In genomic region chr4:123096038-123096437, GRCh38 we compare ENCODE assay signal across 10 cellular contexts.
DNase-seq lines count a peak whose midpoint lies in the region; ATAC-seq, FAIRE-seq and TF ChIP-seq lines count a peak whose summit lies in the region.
"Had no signal": no experiment of that assay in that cellular context is flagged by ENCODE, and none has a peak within 500 bp of the region (broad histone marks: within the 10 kb centered on the region; RNA-seq: fewer than 3 reads in every experiment).

No MANE protein-coding gene starts in this region.

- no peak for FAIRE-seq in A549 (lab: Jason Lieb, UNC)

- TF ChIP-seq EP300 in A549 (IDR thresholded peaks at IDR 0.05): no peak

- TF ChIP-seq RAD21 in A549 (conservative IDR thresholded peaks at IDR 0.05 in 1 of 2, IDR thresholded peaks at IDR 0.05 in 1 of 2): peak; percentile 29 to 39; a peak in 4 of 5 replicates

- no peak overlapping the region for H3K4me2 ChIP-seq in A549
- H3K4me2 ChIP-seq in PC-3 (ENCODE audit: low read length): no peak overlapping the region

- POLR2A ChIA-PET in A549 (lab: Yijun Ruan, JAX): no interaction called here
- POLR2A ChIA-PET in PC-3 (lab: Charles Lee; ENCODE audit: unreplicated experiment): no interaction called here

- peaks cover under 1% of the 10 kb centered on the region for H3K36me3 ChIP-seq in PC-3 (ENCODE audit: low read depth, low read length)

- H3K27ac ChIP-seq in A549: no peak overlapping the region
- H3K27ac ChIP-seq in HL-60 (replicated peaks): no peak overlapping the region
- H3K27ac ChIP-seq in PC-3 (ENCODE audit: low read length): no peak overlapping the region

- H3K4me3 ChIP-seq in A549 (no peak overlapping the region), HL-60 (replicated peaks; ENCODE audit: insufficient read depth, low read length) (no peak overlapping the region), PC-3 (ENCODE audit: low read length) (no peak overlapping the region), foreskin fibroblast (ENCODE audit: low read depth in 1 of 2, low read length in 2 of 2) (no peak overlapping the region)

- TF ChIP-seq CTCF in A549 (IDR thresholded peaks at IDR 0.05) (peak; percentile 50), HL-60 (IDR thresholded peaks at IDR 0.05; ENCODE audit: insufficient read depth, low read length) (peak; percentile 11), PC-3 (conservative IDR thresholded peaks at IDR 0.05; ENCODE audit: low read depth, low read length) (peak; percentile 74), foreskin fibroblast (IDR thresholded peaks at IDR 0.05; ENCODE audit: low read depth, low read length) (peak; percentile 21)

- TF ChIP-seq POLR2A in A549 (IDR thresholded peaks at IDR 0.05; ENCODE audit: low read length): no peak

- no TSS peak for BruUV-seq in PC-3 (replicated peaks; lab: Mats Ljungman, UMichigan)

- H2AFZ ChIP-seq in PC-3 (ENCODE audit: low read length): no peak overlapping the region

- H4K20me1 ChIP-seq in PC-3 (ENCODE audit: low read length): no peaks in the 10 kb centered on the region

- no peaks in the 10 kb centered on the region for H3K27me3 ChIP-seq in HL-60 (ENCODE audit: insufficient read depth, poor library complexity, severe bottlenecking)
- no peaks in the 10 kb centered on the region for H3K27me3 ChIP-seq in PC-3 (ENCODE audit: low read length)

- H3K9me3 ChIP-seq in A549: no peaks in the 10 kb centered on the region
- no peaks in the 10 kb centered on the region for H3K9me3 ChIP-seq in PC-3 (ENCODE audit: low read length)

- no peaks in the 10 kb centered on the region for H3K9me2 ChIP-seq in PC-3 (replicated peaks; ENCODE audit: low read length)

- WGBS in A549 (ENCODE audit: missing lambda C conversion rate): 49% methylated on average over 4 of the region's 4 CpGs

- no peaks in the 10 kb centered on the region for H3K79me2 ChIP-seq in PC-3 (ENCODE audit: low read length)

- H3K4me1 ChIP-seq in A549: no peaks in the 10 kb centered on the region
- no peaks in the 10 kb centered on the region for H3K4me1 ChIP-seq in PC-3 (ENCODE audit: insufficient read depth, low read length)

- DNase-seq in A549 (ENCODE audit: low read depth in 1 of 2, low spot score in 1 of 2) (peak in 1 of 2 experiments; percentile 48), HL-60 (ENCODE audit: low read depth in 1 of 2, low spot score in 1 of 2) (peak; percentile 17 to 36), PC-3 (peak; percentile 57), foreskin fibroblast (peak in 1 of 2 donors; percentile 23), islet precursor cell (no peak), AG08395 (ENCODE audit: low spot score) (no peak), HuH-7.5 (ENCODE audit: low spot score) (no peak)
- DNase-seq: activated CD4-positive, alpha-beta T cell treated with anti-CD3 and anti-CD28 coated beads, Interleukin-2, amount 10 ng/mL, durations not matched to agents 7 days and 5 days; CD4-positive, alpha-beta T cell had no signal

- CTCF ChIA-PET in A549 (lab: Yijun Ruan, JAX) (interaction anchor here (0.8 to 2.2 kb wide), 2 partner anchors 11 to 170 kb away, joined by 3 to 5 read pairs; no protein-coding TSS in a partner anchor), PC-3 (lab: Charles Lee) (no interaction called here)

- intact Hi-C loops in PC-3 (cut with micrococcal nuclease): loop anchor here (5.0 to 10.0 kb wide), 3 partner anchors 69 to 161 kb away; no protein-coding TSS in a partner anchor

- H3K9ac ChIP-seq in PC-3 (ENCODE audit: low read length): no peak overlapping the region

- ATAC-seq in A549 (peak; percentile 74 to 86; a peak in 5 of 6 replicates), PC-3 (peak; percentile 70), HG02623 (IDR thresholded peaks at IDR 0.05; ENCODE audit: unreplicated experiment) (no peak)

- H3F3A ChIP-seq in PC-3 (ENCODE audit: low read length, unreplicated experiment): no peaks in the 10 kb centered on the region

TF ChIP-seq in A549, 52 proteins besides CTCF, POLR2A, EP300 and RAD21:
- TF ChIP-seq HOXB5 (CRISPR knock-in tag; IDR thresholded peaks at IDR 0.05): peak; percentile 88
- peak; percentile 39; the same call in 2 of the 3 replicates for TF ChIP-seq SMC3 (IDR thresholded peaks at IDR 0.05)
- TF ChIP-seq MAX (IDR thresholded peaks at IDR 0.05): no peak

Comparison
In these comparisons a context has a peak if more than half of its experiments do, and no peak if none do; other contexts are left out.
1. DNase-seq: peak in HL-60 (2 of 2) and PC-3 (single experiment); none in islet precursor cell (single experiment), AG08395 (single experiment) and HuH-7.5 (single experiment).
2. CTCF ChIP-seq: peak in every context shown above with its lines; median percentile 74 in PC-3; 50 in A549; 21 in foreskin fibroblast; 11 in HL-60.